In the genomic region with DNA sequence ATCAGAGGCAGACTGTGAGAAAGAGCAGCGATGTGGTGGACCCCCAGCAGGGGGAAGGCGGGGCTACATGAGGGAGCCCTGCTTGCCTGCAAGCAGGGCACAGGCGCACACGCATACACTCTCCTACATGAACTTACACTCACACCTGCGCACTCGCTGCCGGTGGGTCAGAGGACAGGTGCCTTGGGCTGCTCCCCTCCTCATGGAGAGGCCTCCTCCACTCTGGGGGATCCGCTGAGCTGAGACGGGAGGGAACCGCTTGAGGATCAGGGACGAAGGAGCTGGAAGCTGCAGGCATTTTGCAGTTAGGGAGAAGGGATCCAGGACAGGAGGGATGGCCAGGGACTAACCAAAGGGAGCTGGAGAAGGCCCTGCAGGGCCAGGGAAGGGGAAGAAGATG, we compare ENCODE assay signal across 27 cellular contexts. TPM values are rescaled to one million over a fixed set of nuclear protein-coding genes. Genes with fewer than 3 reads are reported as not detected.
"Had no signal": no experiment of that assay in that cellular context is flagged by ENCODE, and none has a peak within 500 bp of the region (broad histone marks: within the 10 kb centered on the region; RNA-seq: fewer than 3 reads in every experiment).

No MANE protein-coding gene starts in this region.

- H3K4me3 Mint-ChIP-seq: activated CD4-positive, alpha-beta memory T cell treated with anti-CD3 and anti-CD28 coated beads, Interleukin-2, amount 10 ng/mL, durations not matched to agents 7 days and 5 days; activated CD4-positive, alpha-beta T cell treated with anti-CD3 and anti-CD28 coated beads for 36 hours; activated CD8-positive, alpha-beta memory T cell treated with anti-CD3 and anti-CD28 coated beads, Interleukin-2, amount 10 ng/mL, durations not matched to agents 7 days and 5 days; dendritic cell treated with granulocyte-macrophage colony-stimulating factor and Interleukin-4, amounts not matched to agents 40 ng/mL and 50 ng/mL, for 4 days; nephron progenitor cell; T-helper 2 cell treated with Interferon-gamma antibody and Interleukin-4, amounts not matched to agents 5 μg/mL and 100 μg/mL, for 36 hours; WTC11 had no signal

- ATAC-seq: activated CD4-positive, alpha-beta T cell treated with anti-CD3 and anti-CD28 coated beads for 36 hours; activated CD8-positive, alpha-beta memory T cell treated with anti-CD3 and anti-CD28 coated beads, Interleukin-2, amount 10 ng/mL, durations not matched to agents 7 days and 5 days; activated naive CD4-positive, alpha-beta T cell treated with anti-CD3 and anti-CD28 coated beads, Interleukin-2, amount 50 U/mL, for 72 hours; left colon; lower lobe of right lung; WTC11 had no signal

- H3K27ac Mint-ChIP-seq: activated CD4-positive, alpha-beta memory T cell treated with anti-CD3 and anti-CD28 coated beads, Interleukin-2, amount 10 ng/mL, durations not matched to agents 7 days and 5 days; activated CD4-positive, alpha-beta T cell treated with anti-CD3 and anti-CD28 coated beads for 36 hours; activated CD8-positive, alpha-beta memory T cell treated with anti-CD3 and anti-CD28 coated beads, Interleukin-2, amount 10 ng/mL, durations not matched to agents 7 days and 5 days; dendritic cell treated with granulocyte-macrophage colony-stimulating factor and Interleukin-4, amounts not matched to agents 40 ng/mL and 50 ng/mL, for 4 days; nephron progenitor cell; progenitor cell of endocrine pancreas; T-helper 2 cell treated with Interferon-gamma antibody and Interleukin-4, amounts not matched to agents 5 μg/mL and 100 μg/mL, for 36 hours; WTC11 had no signal

- DNase-seq: activated CD4-positive, alpha-beta memory T cell treated with anti-CD3 and anti-CD28 coated beads, Interleukin-2, amount 10 ng/mL, durations not matched to agents 7 days and 5 days; activated CD4-positive, alpha-beta T cell treated with anti-CD3 and anti-CD28 coated beads for 36 hours; activated CD8-positive, alpha-beta memory T cell treated with anti-CD3 and anti-CD28 coated beads, Interleukin-2, amount 10 ng/mL, durations not matched to agents 7 days and 5 days; activated gamma-delta T cell; activated T-cell treated with anti-CD3 and anti-CD28 coated beads, Interleukin-2, amount 50 U/mL, for 48 hours; adrenal gland; effector memory CD4-positive, alpha-beta T cell; foreskin fibroblast; glutamatergic neuron; hippocampal formation; left colon; lower lobe of right lung; nephron progenitor cell; occipital lobe; small intestine; stimulated activated CD4-positive, alpha-beta T cell treated with anti-CD3 and anti-CD28 coated beads, Interleukin-4, amount 100 ng/mL, for 1 hour had no signal

- H3K4me3 ChIP-seq: adrenal gland, lower lobe of right lung, right atrium auricular region, SJSA1 had no signal

- H3K9me3 ChIP-seq: adrenal gland, lower lobe of right lung, right atrium auricular region, SJSA1 had no signal

- H3K27ac ChIP-seq: adrenal gland, epithelial cell of prostate, lower lobe of right lung, right atrium auricular region, SJSA1 had no signal

- H3K9me3 Mint-ChIP-seq: activated CD4-positive, alpha-beta memory T cell treated with anti-CD3 and anti-CD28 coated beads, Interleukin-2, amount 10 ng/mL, durations not matched to agents 7 days and 5 days; activated naive CD4-positive, alpha-beta T cell treated with anti-CD3 and anti-CD28 coated beads, Interleukin-2, amount 50 U/mL, for 72 hours; dendritic cell treated with granulocyte-macrophage colony-stimulating factor and Interleukin-4, amounts not matched to agents 40 ng/mL and 50 ng/mL, for 4 days; nephron progenitor cell; T-helper 2 cell treated with Interferon-gamma antibody and Interleukin-4, amounts not matched to agents 5 μg/mL and 100 μg/mL, for 36 hours; WTC11 had no signal

- H3K27me3 Mint-ChIP-seq: activated CD4-positive, alpha-beta memory T cell treated with anti-CD3 and anti-CD28 coated beads, Interleukin-2, amount 10 ng/mL, durations not matched to agents 7 days and 5 days; activated CD4-positive, alpha-beta T cell treated with anti-CD3 and anti-CD28 coated beads for 36 hours; activated CD8-positive, alpha-beta memory T cell treated with anti-CD3 and anti-CD28 coated beads, Interleukin-2, amount 10 ng/mL, durations not matched to agents 7 days and 5 days had no signal

- H3K36me3 Mint-ChIP-seq: WTC11 had no signal

- H3K27me3 ChIP-seq: right atrium auricular region, SJSA1 had no signal

RNA-seq across cellular contexts. Expression of gene LRRC46, which starts 24.0 kb away (rescaled TPM):
- total RNA-seq: bronchial epithelial cell, cerebellum, occipital lobe, SJSA1, urinary bladder had no signal

RNA-seq across cellular contexts. Expression of gene SP6, which starts 43.5 kb away (rescaled TPM):
- total RNA-seq: SJSA1 had no signal
